9 cellular contexts compared by ENCODE assay signal in genomic region chr5:176366575-176366894, GRCh38. TPM values are rescaled to one million over a fixed set of nuclear protein-coding genes. Genes with fewer than 3 reads are reported as not detected.
A peak's percentile ranks its signal among the peaks of the same experiment; 100 is the strongest.
DNase-seq lines count a peak whose midpoint lies in the region; ATAC-seq, FAIRE-seq and TF ChIP-seq lines count a peak whose summit lies in the region.
"Had no signal": no experiment of that assay in that cellular context is flagged by ENCODE, and none has a peak within 500 bp of the region (broad histone marks: within the 10 kb centered on the region; RNA-seq: fewer than 3 reads in every experiment).

No MANE protein-coding gene starts in this region.

- DNase-seq in AG04449 (ENCODE audit: low read depth, low spot score) (no peak), coronary artery (ENCODE audit: low spot score) (no peak), islet precursor cell (no peak), D341Med (ENCODE audit: low spot score) (no peak), HTR-8/SVneo (ENCODE audit: insufficient read length, low spot score) (no peak)
- DNase-seq in naive thymus-derived CD4-positive, alpha-beta T cell: no peak
- DNase-seq: NCI-H1694 had no signal

- H3K9me3 ChIP-seq in HUES48 (ENCODE audit: control insufficient read depth, insufficient read depth, low read length): no peaks in the 10 kb centered on the region
- no peaks in the 10 kb centered on the region for H3K9me3 ChIP-seq in naive thymus-derived CD4-positive, alpha-beta T cell (ENCODE audit: control insufficient read depth in 2 of 3, low read length in 3 of 3)

- peaks cover 0 to 14% (median 7%) of the 10 kb centered on the region in 5 donors for H3K36me3 Mint-ChIP-seq in naive thymus-derived CD4-positive, alpha-beta T cell

- H3K9ac ChIP-seq in HUES48 (ENCODE audit: low read depth, low read length): no peak overlapping the region

- peaks cover 6 to 34% (median 24%) of the 10 kb centered on the region in 7 donors for H3K4me1 Mint-ChIP-seq in naive thymus-derived CD4-positive, alpha-beta T cell

- H3K27me3 ChIP-seq in HUES48 (ENCODE audit: control insufficient read depth, insufficient read depth, low read length): peaks cover 42% of the 10 kb centered on the region
- no peaks in the 10 kb centered on the region for H3K27me3 ChIP-seq in naive thymus-derived CD4-positive, alpha-beta T cell (ENCODE audit: control insufficient read depth in 2 of 2, insufficient read depth in 2 of 2, low read length in 2 of 2)

- no peak for FAIRE-seq in HTR-8/SVneo (lab: Jason Lieb, UNC)

- H3K4me3 ChIP-seq in AG04449 (ENCODE audit: low read depth, low read length) (peak overlapping the region; percentile 70), HUES48 (ENCODE audit: low read depth, low read length) (peak overlapping the region; percentile 72), coronary artery (peak overlapping the region; percentile 90)
- no peak overlapping the region for H3K4me3 ChIP-seq in naive thymus-derived CD4-positive, alpha-beta T cell (ENCODE audit: low read length)

- intact Hi-C loops in naive thymus-derived CD4-positive, alpha-beta T cell (cut with micrococcal nuclease): loop anchor here (10.0 kb wide), 3 partner anchors 572 to 1838 kb away; partner anchors contain the start of genes HNRNPAB (in 1 of the 2) and HRH2 (in 1 of the 2)

- TF ChIP-seq CTCF in AG04449 (IDR thresholded peaks at IDR 0.05; ENCODE audit: insufficient read depth, low read length, missing control alignments) (no peak), coronary artery (IDR thresholded peaks at IDR 0.05) (no peak)

- ATAC-seq in naive thymus-derived CD4-positive, alpha-beta T cell: no peak
- ATAC-seq in GM21526 (IDR thresholded peaks at IDR 0.05; ENCODE audit: low FRiP score, unreplicated experiment): no peak

- no peaks in the 10 kb centered on the region for H3K27me3 Mint-ChIP-seq in naive thymus-derived CD4-positive, alpha-beta T cell

- H3K27ac ChIP-seq in HUES48 (ENCODE audit: low read depth, low read length): no peak overlapping the region
- H3K27ac ChIP-seq in coronary artery: peak overlapping the region in 1 of 2 donors; percentile 88
- no peak overlapping the region for H3K27ac ChIP-seq in naive thymus-derived CD4-positive, alpha-beta T cell (ENCODE audit: low read depth, low read length)

- peaks cover 0 to 2% (median 0%) of the 10 kb centered on the region in 11 donors for H3K9me3 Mint-ChIP-seq in naive thymus-derived CD4-positive, alpha-beta T cell

- no peaks in the 10 kb centered on the region for H3K4me1 ChIP-seq in HUES48 (ENCODE audit: control insufficient read depth, insufficient read depth, low read length)
- H3K4me1 ChIP-seq in naive thymus-derived CD4-positive, alpha-beta T cell (ENCODE audit: control insufficient read depth in 2 of 2, insufficient read depth in 2 of 2, low read length in 2 of 2): peaks cover 13 to 18% of the 10 kb centered on the region in 2 donors

- peak overlapping the region; percentile 64 to 85 (median 80) for H3K4me3 Mint-ChIP-seq in naive thymus-derived CD4-positive, alpha-beta T cell

- CTCF ChIA-PET in AG04449 (lab: Yijun Ruan, JAX): no interaction called here
- CTCF ChIA-PET in naive thymus-derived CD4-positive, alpha-beta T cell (lab: Charles Lee): no interaction called here

- peak overlapping the region in 6 of 9 donors; percentile 4 to 72 (median 54) for H3K27ac Mint-ChIP-seq in naive thymus-derived CD4-positive, alpha-beta T cell

- peaks cover 9% of the 10 kb centered on the region; the same call in 1 of the 2 replicates for H3K36me3 ChIP-seq in HUES48 (ENCODE audit: control insufficient read depth, insufficient read depth, low read length)
- H3K36me3 ChIP-seq in naive thymus-derived CD4-positive, alpha-beta T cell (ENCODE audit: control insufficient read depth in 2 of 3, insufficient read depth in 3 of 3, low read length in 3 of 3): peaks cover 0 to 6% (median 0%) of the 10 kb centered on the region in 3 experiments

- POLR2A ChIA-PET in AG04449 (lab: Yijun Ruan, JAX): no interaction called here
- POLR2A ChIA-PET in naive thymus-derived CD4-positive, alpha-beta T cell (lab: Charles Lee): no interaction called here

RNA-seq across cellular contexts. Expression of gene ARL10, which starts 1.2 kb away (rescaled TPM):
- 10 to 100 TPM in 3 of 5 experiments, 1 to 10 TPM in 2; 8.7 to 15.9 (median 12.4) TPM for total RNA-seq in naive thymus-derived CD4-positive, alpha-beta T cell
- polyA plus RNA-seq in naive thymus-derived CD4-positive, alpha-beta T cell: 1 to 10 TPM; 1.0 to 2.2 TPM

RNA-seq across cellular contexts. Expression of gene KIAA1191, which starts 5.0 kb away (rescaled TPM):
- total RNA-seq in naive thymus-derived CD4-positive, alpha-beta T cell: 10 to 100 TPM; 59.4 to 76.6 (median 65.9) TPM
- polyA plus RNA-seq in naive thymus-derived CD4-positive, alpha-beta T cell: 10 to 100 TPM; 43.1 to 53.3 TPM

RNA-seq across cellular contexts. Expression of gene NOP16, which starts 21.9 kb away (rescaled TPM):
- total RNA-seq in naive thymus-derived CD4-positive, alpha-beta T cell: 10 to 100 TPM; 12.8 to 35.3 (median 22.2) TPM
- 10 to 100 TPM; 26.9 to 42.2 TPM for polyA plus RNA-seq in naive thymus-derived CD4-positive, alpha-beta T cell

RNA-seq across cellular contexts. Expression of gene HIGD2A, which starts 22.0 kb away (rescaled TPM):
- 100 to 1,000 TPM in 3 of 5 experiments, 10 to 100 TPM in 2; 86.8 to 124 (median 112) TPM for total RNA-seq in naive thymus-derived CD4-positive, alpha-beta T cell
- polyA plus RNA-seq in naive thymus-derived CD4-positive, alpha-beta T cell: 100 to 1,000 TPM; 223 to 282 TPM

RNA-seq across cellular contexts. Expression of gene CLTB, which starts 49.8 kb away (rescaled TPM):
- 10 to 100 TPM; 30.6 to 67.2 (median 63.8) TPM for total RNA-seq in naive thymus-derived CD4-positive, alpha-beta T cell
- 10 to 100 TPM; 73.6 to 90.9 TPM for polyA plus RNA-seq in naive thymus-derived CD4-positive, alpha-beta T cell
